10 cellular contexts compared by ENCODE assay signal in genomic region chr11:59173964-59174663, GRCh38. TPM values are rescaled to one million over a fixed set of nuclear protein-coding genes. Genes with fewer than 3 reads are reported as not detected.
A peak's percentile ranks its signal among the peaks of the same experiment; 100 is the strongest.
DNase-seq lines count a peak whose midpoint lies in the region; ATAC-seq and TF ChIP-seq lines count a peak whose summit lies in the region.
"Had no signal": no experiment of that assay in that cellular context is flagged by ENCODE, and none has a peak within 500 bp of the region (broad histone marks: within the 10 kb centered on the region; RNA-seq: fewer than 3 reads in every experiment).

No MANE protein-coding gene starts in this region.

- peaks cover 7 to 9% of the 10 kb centered on the region in 2 donors for H3K4me1 Mint-ChIP-seq in natural killer cell
- peaks cover 7 to 10% of the 10 kb centered on the region in 2 donors for H3K4me1 Mint-ChIP-seq in natural killer cell treated with Interleukin-12 subunit alpha and Interleukin-12 subunit beta and Interleukin-15 and Interleukin-18, amount 100 ng/mL, for 72 hours (ENCODE audit: low read depth in 2 of 2)

- peak overlapping the region; percentile 76 for H3K27ac ChIP-seq in vagina

- TF ChIP-seq CTCF in natural killer cell (IDR thresholded peaks at IDR 0.05) (no peak), vagina (IDR thresholded peaks at IDR 0.05) (no peak)

- H3K27me3 ChIP-seq in mucosa of stomach (ENCODE audit: control insufficient read depth, insufficient read depth, low read length) (no peaks in the 10 kb centered on the region), vagina (no peaks in the 10 kb centered on the region)

- no peak for DNase-seq in natural killer cell
- DNase-seq in natural killer cell treated with Interleukin-12 subunit alpha and Interleukin-12 subunit beta and Interleukin-15 and Interleukin-18, amount 100 ng/mL, for 72 hours (ENCODE audit: low spot score) = no peak
- peak; percentile 66 for DNase-seq in ecto neural progenitor cell (ENCODE audit: low spot score)
- no peak for DNase-seq in vagina (ENCODE audit: extremely low spot score in 2 of 2)
- no peak for DNase-seq in NCI-H748 (lab: John Stamatoyannopoulos, UW; ENCODE audit: unreplicated experiment)
- DNase-seq in AG20443 (ENCODE audit: low spot score) = no peak

- H3K9ac ChIP-seq in mucosa of stomach (ENCODE audit: low read length) = peak overlapping the region; percentile 70

- intact Hi-C loops in natural killer cell (cut with micrococcal nuclease) = loop anchor here (5.0 kb wide), 1 partner anchor 508 kb away; no protein-coding TSS in a partner anchor
- intact Hi-C loops in vagina (cut with DNase I) = loop anchor here (5.0 kb wide), 1 partner anchor 108 kb away; no protein-coding TSS in a partner anchor

- H3K27me3 Mint-ChIP-seq in natural killer cell (ENCODE audit: low read depth in 2 of 2) = peaks cover 21 to 32% of the 10 kb centered on the region in 2 donors
- peaks cover 18 to 24% of the 10 kb centered on the region in 2 donors for H3K27me3 Mint-ChIP-seq in natural killer cell treated with Interleukin-12 subunit alpha and Interleukin-12 subunit beta and Interleukin-15 and Interleukin-18, amount 100 ng/mL, for 72 hours

- peaks cover 25% of the 10 kb centered on the region for H3K4me1 ChIP-seq in mucosa of stomach (ENCODE audit: control insufficient read depth, insufficient read depth, low read length)
- H3K4me1 ChIP-seq in vagina = peaks cover 24% of the 10 kb centered on the region

- no peaks in the 10 kb centered on the region for H3K9me3 Mint-ChIP-seq in natural killer cell
- no peaks in the 10 kb centered on the region for H3K9me3 Mint-ChIP-seq in natural killer cell treated with Interleukin-12 subunit alpha and Interleukin-12 subunit beta and Interleukin-15 and Interleukin-18, amount 100 ng/mL, for 72 hours
- H3K9me3 Mint-ChIP-seq: stimulated activated naive CD8-positive, alpha-beta T cell treated with anti-CD3 and anti-CD28 coated beads, Interleukin-15, Interleukin-2, amounts not matched to agents 100 ng/mL and 50 ng/mL, for 24 hours had no signal

- peak overlapping the region; percentile 16 for H3K4me3 ChIP-seq in mucosa of stomach (ENCODE audit: low read length)
- peak overlapping the region; percentile 53 to 90 for H3K4me3 ChIP-seq in vagina

- no peak for TF ChIP-seq POLR2A in vagina (IDR thresholded peaks at IDR 0.05)

- H3K36me3 Mint-ChIP-seq in natural killer cell = no peaks in the 10 kb centered on the region
- H3K36me3 Mint-ChIP-seq in natural killer cell treated with Interleukin-12 subunit alpha and Interleukin-12 subunit beta and Interleukin-15 and Interleukin-18, amount 100 ng/mL, for 72 hours = no peaks in the 10 kb centered on the region

- peak overlapping the region; percentile 41 for H3K4me3 Mint-ChIP-seq in natural killer cell
- H3K4me3 Mint-ChIP-seq in natural killer cell treated with Interleukin-12 subunit alpha and Interleukin-12 subunit beta and Interleukin-15 and Interleukin-18, amount 100 ng/mL, for 72 hours = no peak overlapping the region

- ATAC-seq in natural killer cell (no peak), GM21717 (IDR thresholded peaks at IDR 0.05; ENCODE audit: unreplicated experiment) (no peak)
- no peak for ATAC-seq in natural killer cell treated with Interleukin-12 subunit alpha and Interleukin-12 subunit beta and Interleukin-15 and Interleukin-18, amount 100 ng/mL, for 72 hours

- H3K9me3 ChIP-seq in mucosa of stomach (ENCODE audit: control insufficient read depth, low read length) (no peaks in the 10 kb centered on the region), vagina (no peaks in the 10 kb centered on the region)

- no peak overlapping the region for H3K27ac Mint-ChIP-seq in natural killer cell
- no peak overlapping the region for H3K27ac Mint-ChIP-seq in natural killer cell treated with Interleukin-12 subunit alpha and Interleukin-12 subunit beta and Interleukin-15 and Interleukin-18, amount 100 ng/mL, for 72 hours
- H3K27ac Mint-ChIP-seq: stimulated activated naive CD8-positive, alpha-beta T cell treated with anti-CD3 and anti-CD28 coated beads, Interleukin-15, Interleukin-2, amounts not matched to agents 100 ng/mL and 50 ng/mL, for 24 hours had no signal

- no peaks in the 10 kb centered on the region for H3K36me3 ChIP-seq in mucosa of stomach (ENCODE audit: control insufficient read depth, insufficient read depth, low read length)
- H3K36me3 ChIP-seq in vagina = no peaks in the 10 kb centered on the region

RNA-seq across cellular contexts. Expression of gene DTX4, which starts 2.2 kb away (rescaled TPM):
- under 1 TPM; 0.21 to 0.90 (median 0.59) TPM for total RNA-seq in natural killer cell
- under 1 TPM; 0.17 to 0.33 TPM for total RNA-seq in natural killer cell treated with Interleukin-12 subunit alpha and Interleukin-12 subunit beta and Interleukin-15 and Interleukin-18, amount 100 ng/mL, for 72 hours
- total RNA-seq in vagina = 8.1 TPM

RNA-seq across cellular contexts. Expression of gene FAM111A, which starts 31.5 kb away (rescaled TPM):
- 100 to 1,000 TPM in 2 of 3 donors, 10 to 100 TPM in 1; 93.7 to 125 (median 102) TPM for total RNA-seq in natural killer cell
- 10 to 100 TPM; 69.7 to 79.6 TPM for total RNA-seq in natural killer cell treated with Interleukin-12 subunit alpha and Interleukin-12 subunit beta and Interleukin-15 and Interleukin-18, amount 100 ng/mL, for 72 hours
- 51.8 TPM for total RNA-seq in vagina

RNA-seq across cellular contexts. Expression of gene MPEG1, which starts 38.6 kb away (rescaled TPM):
- total RNA-seq in natural killer cell (10 to 100 TPM; 11.1 to 20.0 (median 19.6) TPM), vagina (3.9 TPM)
- under 1 TPM in 1 of 2 donors, not detected in 1; 0.11 TPM for total RNA-seq in natural killer cell treated with Interleukin-12 subunit alpha and Interleukin-12 subunit beta and Interleukin-15 and Interleukin-18, amount 100 ng/mL, for 72 hours
- total RNA-seq: T-helper 1 cell treated with Interleukin-12 subunit alpha and Interleukin-12 subunit beta and Interleukin-4 antibody, amounts not matched to agents 30 ng/mL and 1 ng/mL, for 36 hours had no signal
